ENCODE assay signal across 14 cellular contexts in the genomic region with DNA sequence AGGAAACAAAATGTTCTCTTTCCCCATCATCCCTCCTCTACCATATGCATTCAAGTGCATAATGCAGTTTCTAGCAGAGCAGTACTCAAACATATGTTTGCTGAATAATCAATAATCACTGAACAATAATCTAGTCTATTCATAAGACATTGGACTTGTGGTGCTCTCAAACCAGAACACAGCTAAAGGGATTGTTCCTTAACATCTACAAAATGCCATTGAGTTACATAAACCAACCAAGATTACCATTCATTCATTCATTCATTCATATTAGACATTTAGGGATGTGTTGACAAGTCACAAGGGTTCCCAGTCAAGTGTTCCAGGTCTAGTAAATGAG. TPM values are rescaled to one million over a fixed set of nuclear protein-coding genes. Genes with fewer than 3 reads are reported as not detected.
DNase-seq lines count a peak whose midpoint lies in the region; ATAC-seq and TF ChIP-seq lines count a peak whose summit lies in the region.
"Had no signal": no experiment of that assay in that cellular context is flagged by ENCODE, and none has a peak within 500 bp of the region (broad histone marks: within the 10 kb centered on the region; RNA-seq: fewer than 3 reads in every experiment).

No MANE protein-coding gene starts in this region.

- H3K9me2 ChIP-seq in OCI-LY1 (ENCODE audit: low read depth, low read length), result no peaks in the 10 kb centered on the region

- CTCF ChIA-PET in activated CD4-positive, alpha-beta T cell treated with anti-CD3 and anti-CD28 coated beads, Interleukin-2, amount 10 ng/mL, durations not matched to agents 7 days and 5 days (lab: Charles Lee), result no interaction called here

- no peaks in the 10 kb centered on the region for H3K27me3 Mint-ChIP-seq in activated CD4-positive, alpha-beta T cell treated with anti-CD3 and anti-CD28 coated beads, Interleukin-2, amount 10 ng/mL, durations not matched to agents 7 days and 5 days
- H3K27me3 Mint-ChIP-seq in central memory CD8-positive, alpha-beta T cell, result no peaks in the 10 kb centered on the region
- no peaks in the 10 kb centered on the region for H3K27me3 Mint-ChIP-seq in osteocyte (ENCODE audit: unreplicated experiment)

- H3K79me2 ChIP-seq in OCI-LY1 (ENCODE audit: insufficient read depth, low read length), result peaks cover 17% of the 10 kb centered on the region

- peak overlapping the region; percentile 35; the same call in 1 of the 2 replicates for H3K4me2 ChIP-seq in OCI-LY1 (ENCODE audit: low read length)

- H3K27ac ChIP-seq in OCI-LY1 (ENCODE audit: low read depth, low read length, poor library complexity, severe bottlenecking) (peak overlapping the region; percentile 23), tibial artery (no peak overlapping the region)
- H3K27ac ChIP-seq: thoracic aorta had no signal

- peaks cover 40% of the 10 kb centered on the region for H3K4me1 Mint-ChIP-seq in activated CD4-positive, alpha-beta T cell treated with anti-CD3 and anti-CD28 coated beads, Interleukin-2, amount 10 ng/mL, durations not matched to agents 7 days and 5 days
- H3K4me1 Mint-ChIP-seq in central memory CD8-positive, alpha-beta T cell, result peaks cover 39% of the 10 kb centered on the region
- H3K4me1 Mint-ChIP-seq in osteocyte (ENCODE audit: unreplicated experiment), result peaks cover 31% of the 10 kb centered on the region

- H3F3A ChIP-seq in OCI-LY1 (ENCODE audit: insufficient read depth, low read length), result no peaks in the 10 kb centered on the region

- TF ChIP-seq CTCF in OCI-LY1 (IDR thresholded peaks at IDR 0.05; ENCODE audit: low read length), result no peak
- no peak for TF ChIP-seq CTCF in osteocyte (IDR thresholded peaks at IDR 0.05)
- no peak for TF ChIP-seq CTCF in tibial artery (IDR thresholded peaks at IDR 0.05)

- H3K9me3 ChIP-seq in OCI-LY1 (ENCODE audit: low read length) (no peaks in the 10 kb centered on the region), tibial artery (no peaks in the 10 kb centered on the region)
- H3K9me3 ChIP-seq: thoracic aorta had no signal

- peaks cover 33% of the 10 kb centered on the region for H3K4me1 ChIP-seq in OCI-LY1 (ENCODE audit: insufficient read depth, low read length, severe bottlenecking)
- peaks cover 0 to 14% (median 4%) of the 10 kb centered on the region in 4 donors for H3K4me1 ChIP-seq in tibial artery

- intact Hi-C loops in tibial artery (cut with DNase I; ENCODE audit: low total_unique reads), result no loop called here

- H3K27ac Mint-ChIP-seq in activated CD4-positive, alpha-beta T cell treated with anti-CD3 and anti-CD28 coated beads, Interleukin-2, amount 10 ng/mL, durations not matched to agents 7 days and 5 days, result peak overlapping the region; percentile 83
- peak overlapping the region; percentile 59 for H3K27ac Mint-ChIP-seq in central memory CD8-positive, alpha-beta T cell (ENCODE audit: low read depth)
- peak overlapping the region; percentile 39 for H3K27ac Mint-ChIP-seq in osteocyte (ENCODE audit: unreplicated experiment)

- H3K9ac ChIP-seq in OCI-LY1 (ENCODE audit: low read length), result no peak overlapping the region

- no peaks in the 10 kb centered on the region for H3K27me3 ChIP-seq in OCI-LY1 (ENCODE audit: insufficient read depth, low read length)
- H3K27me3 ChIP-seq in tibial artery, result no peaks in the 10 kb centered on the region

- H3K36me3 ChIP-seq in OCI-LY1 (ENCODE audit: insufficient read depth, low read length) (peaks cover 9% of the 10 kb centered on the region), tibial artery (no peaks in the 10 kb centered on the region)
- H3K36me3 ChIP-seq: thoracic aorta had no signal

- DNase-seq in activated CD4-positive, alpha-beta T cell treated with anti-CD3 and anti-CD28 coated beads, Interleukin-2, amount 10 ng/mL, durations not matched to agents 7 days and 5 days, result no peak
- no peak for DNase-seq in activated CD4-positive, alpha-beta T cell treated with anti-CD3 and anti-CD28 coated beads for 1 hour
- no peak for DNase-seq in central memory CD8-positive, alpha-beta T cell (ENCODE audit: low spot score in 2 of 2)
- DNase-seq in osteocyte (ENCODE audit: extremely low spot score, unreplicated experiment) (no peak), NCI-H2227 treated with DMSO at 0.1 percent for 48 hours (lab: John Stamatoyannopoulos, UW) (no peak), tibial artery (no peak)
- DNase-seq: cerebellar nuclear complex, DMS 273 treated with DMSO at 0.1 percent for 48 hours, occipital lobe had no signal

- H3K4me3 Mint-ChIP-seq in activated CD4-positive, alpha-beta T cell treated with anti-CD3 and anti-CD28 coated beads, Interleukin-2, amount 10 ng/mL, durations not matched to agents 7 days and 5 days, result peak overlapping the region; percentile 47
- H3K4me3 Mint-ChIP-seq in central memory CD8-positive, alpha-beta T cell, result peak overlapping the region; percentile 2
- H3K4me3 Mint-ChIP-seq in osteocyte (ENCODE audit: unreplicated experiment), result no peak overlapping the region

- H3K36me3 Mint-ChIP-seq in activated CD4-positive, alpha-beta T cell treated with anti-CD3 and anti-CD28 coated beads, Interleukin-2, amount 10 ng/mL, durations not matched to agents 7 days and 5 days (ENCODE audit: low read depth), result peaks cover 27% of the 10 kb centered on the region
- H3K36me3 Mint-ChIP-seq in central memory CD8-positive, alpha-beta T cell (ENCODE audit: insufficient read depth), result peaks cover 21% of the 10 kb centered on the region
- H3K36me3 Mint-ChIP-seq in osteocyte (ENCODE audit: unreplicated experiment), result peaks cover 15% of the 10 kb centered on the region

- H4K20me1 ChIP-seq in OCI-LY1 (ENCODE audit: insufficient read depth, low read length), result no peaks in the 10 kb centered on the region

- H3K9me3 Mint-ChIP-seq in activated CD4-positive, alpha-beta T cell treated with anti-CD3 and anti-CD28 coated beads, Interleukin-2, amount 10 ng/mL, durations not matched to agents 7 days and 5 days, result no peaks in the 10 kb centered on the region
- H3K9me3 Mint-ChIP-seq in central memory CD8-positive, alpha-beta T cell, result peaks cover 4% of the 10 kb centered on the region
- H3K9me3 Mint-ChIP-seq in osteocyte (ENCODE audit: unreplicated experiment), result no peaks in the 10 kb centered on the region

- POLR2A ChIA-PET in activated CD4-positive, alpha-beta T cell treated with anti-CD3 and anti-CD28 coated beads, Interleukin-2, amount 10 ng/mL, durations not matched to agents 7 days and 5 days (lab: Charles Lee), result no interaction called here

- H2AFZ ChIP-seq in OCI-LY1 (ENCODE audit: low read length), result no peak overlapping the region

- H3K4me3 ChIP-seq in OCI-LY1 (ENCODE audit: low read depth, low read length, poor library complexity, severe bottlenecking), result no peak overlapping the region
- H3K4me3 ChIP-seq in tibial artery, result no peak overlapping the region
- H3K4me3 ChIP-seq: thoracic aorta had no signal

- no peak for ATAC-seq in central memory CD8-positive, alpha-beta T cell (replicated peaks; ENCODE audit: extremely low read depth, poor library complexity, severe bottlenecking)
- ATAC-seq in HG03196 (IDR thresholded peaks at IDR 0.05; ENCODE audit: unreplicated experiment), result no peak
- ATAC-seq: left lobe of liver, SK-N-SH treated with all-trans-retinoic acid at 6 μM for 48 hours had no signal

RNA-seq across cellular contexts. Expression of a gene that starts 3.9 kb away (rescaled TPM):
- total RNA-seq in activated CD4-positive, alpha-beta T cell treated with anti-CD3 and anti-CD28 coated beads, Interleukin-2, amount 10 ng/mL, durations not matched to agents 7 days and 5 days, result 10 to 100 TPM in 1 of 2 experiments, 1 to 10 TPM in 1; 9.6 to 11.2 TPM
- 21.6 and 23.5 TPM in 2 replicates for total RNA-seq in osteocyte

RNA-seq across cellular contexts. Expression of a gene that starts 4.3 kb away (rescaled TPM):
- 100 to 1,000 TPM; 788 to 945 TPM for total RNA-seq in activated CD4-positive, alpha-beta T cell treated with anti-CD3 and anti-CD28 coated beads, Interleukin-2, amount 10 ng/mL, durations not matched to agents 7 days and 5 days
- 665 and 668 TPM in 2 replicates for total RNA-seq in osteocyte

RNA-seq across cellular contexts. Expression of a gene that starts 40.8 kb away (rescaled TPM):
- total RNA-seq in activated CD4-positive, alpha-beta T cell treated with anti-CD3 and anti-CD28 coated beads, Interleukin-2, amount 10 ng/mL, durations not matched to agents 7 days and 5 days, result 10 to 100 TPM; 21.3 to 22.8 TPM
- 24.6 and 24.7 TPM in 2 replicates for total RNA-seq in osteocyte
